1 cellular context compared by ENCODE assay signal in genomic region chr17:20440665-20441064, GRCh38. TPM values are rescaled to one million over a fixed set of nuclear protein-coding genes. Genes with fewer than 3 reads are reported as not detected.
"Had no signal": no experiment of that assay in that cellular context is flagged by ENCODE, and none has a peak within 500 bp of the region (broad histone marks: within the 10 kb centered on the region; RNA-seq: fewer than 3 reads in every experiment).

No MANE protein-coding gene starts in this region.

RNA-seq across cellular contexts. Expression of gene LGALS9B, which starts 26.7 kb away (rescaled TPM):
- total RNA-seq: SK-MEL-5 had no signal
